In genomic region chr9:37953775-37954437, GRCh38 we compare ENCODE assay signal across 8 cellular contexts. TPM values are rescaled to one million over a fixed set of nuclear protein-coding genes. Genes with fewer than 3 reads are reported as not detected.
DNase-seq lines count a peak whose midpoint lies in the region; ATAC-seq and TF ChIP-seq lines count a peak whose summit lies in the region.

No MANE protein-coding gene starts in this region.

- peaks cover 0 to 29% of the 10 kb centered on the region in 2 donors for H3K36me3 ChIP-seq in lung (ENCODE audit: control insufficient read depth in 2 of 2, insufficient read depth in 2 of 2, low read length in 2 of 2)

- peaks cover 3 to 7% of the 10 kb centered on the region in 2 donors for H3K4me1 ChIP-seq in lung (ENCODE audit: control insufficient read depth in 2 of 2, insufficient read depth in 2 of 2, low read length in 2 of 2)

- peaks cover 9% of the 10 kb centered on the region for H3K36me3 Mint-ChIP-seq in activated naive CD8-positive, alpha-beta T cell
- H3K36me3 Mint-ChIP-seq in type B pancreatic cell = peaks cover 29% of the 10 kb centered on the region

- no peaks in the 10 kb centered on the region for H3K9me3 Mint-ChIP-seq in activated naive CD8-positive, alpha-beta T cell (ENCODE audit: low read depth)
- H3K9me3 Mint-ChIP-seq in type B pancreatic cell = no peaks in the 10 kb centered on the region

- H3K4me3 Mint-ChIP-seq in activated naive CD8-positive, alpha-beta T cell = no peak overlapping the region
- H3K4me3 Mint-ChIP-seq in type B pancreatic cell = no peak overlapping the region

- TF ChIP-seq CTCF in lung (IDR thresholded peaks at IDR 0.05; ENCODE audit: control extremely low read depth, extremely low read depth) = no peak
- TF ChIP-seq CTCF in type B pancreatic cell (conservative IDR thresholded peaks at IDR 0.05) = no peak

- peak overlapping the region; percentile 85 for H3K27ac Mint-ChIP-seq in activated naive CD8-positive, alpha-beta T cell
- H3K27ac Mint-ChIP-seq in type B pancreatic cell = peak overlapping the region; percentile 59

- H3K9me3 ChIP-seq in lung (ENCODE audit: control insufficient read depth in 2 of 2, insufficient read depth in 1 of 2, low read length in 1 of 2) = no peaks in the 10 kb centered on the region

- ATAC-seq in GM21381 (IDR thresholded peaks at IDR 0.05; ENCODE audit: unreplicated experiment) (peak; percentile 66), HG03565 (IDR thresholded peaks at IDR 0.05; ENCODE audit: unreplicated experiment) (peak; percentile 76), lung (ENCODE audit: insufficient read depth, low FRiP score) (peak; percentile 29)

- DNase-seq in EL (peak; percentile 99), lung (ENCODE audit: low spot score) (no peak), type B pancreatic cell (ENCODE audit: extremely low spot score, unreplicated experiment) (no peak), NCI-H82 treated with DMSO at 0.1 percent for 48 hours (lab: John Stamatoyannopoulos, UW; ENCODE audit: unreplicated experiment) (no peak)
- DNase-seq in effector CD4-positive, alpha-beta T cell = no peak

- no peaks in the 10 kb centered on the region for H3K27me3 Mint-ChIP-seq in activated naive CD8-positive, alpha-beta T cell
- H3K27me3 Mint-ChIP-seq in type B pancreatic cell = no peaks in the 10 kb centered on the region

- H3K4me1 Mint-ChIP-seq in activated naive CD8-positive, alpha-beta T cell (ENCODE audit: low read depth) = peaks cover 14% of the 10 kb centered on the region
- H3K4me1 Mint-ChIP-seq in type B pancreatic cell (ENCODE audit: unreplicated experiment) = peaks cover 6% of the 10 kb centered on the region

- H3K27ac ChIP-seq in lung (ENCODE audit: low read depth in 1 of 2, low read length in 1 of 2) = peak overlapping the region; percentile 34 to 50

- no peaks in the 10 kb centered on the region for H3K27me3 ChIP-seq in lung (ENCODE audit: control insufficient read depth, insufficient read depth)

- H3K4me3 ChIP-seq in lung = no peak overlapping the region

- 54 to 67% methylated on average over 14 of the region's 14 CpGs for WGBS in lung, 2 donors

RNA-seq across cellular contexts. Expression of gene SLC25A51, which starts 50.0 kb away (rescaled TPM):
- 10 to 100 TPM; 25.2 to 30.1 TPM for total RNA-seq in lung
- polyA plus RNA-seq in lung = 1 to 10 TPM; 6.2 to 9.3 TPM
- total RNA-seq in type B pancreatic cell (ENCODE audit: low replicate concordance) = 26.9 and 32.5 TPM in 2 replicates
